In the genomic region with DNA sequence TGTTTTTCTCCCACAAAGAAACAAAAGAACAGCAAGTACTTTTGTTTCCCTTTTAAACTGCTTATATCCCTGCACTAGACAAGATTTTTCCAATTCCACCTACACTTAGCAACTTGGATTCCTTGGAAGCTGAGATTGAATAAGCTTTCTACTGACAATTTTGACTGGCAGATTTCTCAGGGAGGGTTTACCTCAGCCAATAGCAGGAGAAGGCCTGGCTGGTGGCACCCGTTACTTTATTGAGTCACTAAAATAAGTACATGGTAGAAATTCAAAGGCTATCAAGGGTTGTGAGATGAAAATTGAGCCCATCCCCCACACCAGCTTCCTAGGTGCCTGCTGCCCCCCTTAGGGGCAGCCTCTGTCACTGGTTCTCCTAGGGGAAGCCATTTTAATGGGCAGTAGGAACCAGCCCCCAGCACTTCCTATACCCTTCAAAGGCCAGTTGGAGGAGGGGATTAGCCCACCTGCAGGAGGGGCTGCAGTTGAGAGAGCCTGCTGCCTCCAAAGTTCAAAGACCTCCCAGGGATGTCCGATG, we compare ENCODE assay signal across 1 cellular context.
TF ChIP-seq lines count a peak whose summit lies in the region.

No MANE protein-coding gene starts in this region.

TF ChIP-seq in WTC11, 78 proteins besides CTCF, POLR2A, EP300 and RAD21 (continued from another document):
- TF ChIP-seq, protein P1, sequence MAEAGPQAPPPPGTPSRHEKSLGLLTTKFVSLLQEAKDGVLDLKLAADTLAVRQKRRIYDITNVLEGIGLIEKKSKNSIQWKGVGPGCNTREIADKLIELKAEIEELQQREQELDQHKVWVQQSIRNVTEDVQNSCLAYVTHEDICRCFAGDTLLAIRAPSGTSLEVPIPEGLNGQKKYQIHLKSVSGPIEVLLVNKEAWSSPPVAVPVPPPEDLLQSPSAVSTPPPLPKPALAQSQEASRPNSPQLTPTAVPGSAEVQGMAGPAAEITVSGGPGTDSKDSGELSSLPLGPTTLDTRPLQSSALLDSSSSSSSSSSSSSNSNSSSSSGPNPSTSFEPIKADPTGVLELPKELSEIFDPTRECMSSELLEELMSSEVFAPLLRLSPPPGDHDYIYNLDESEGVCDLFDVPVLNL (CRISPR knock-in tag; IDR thresholded peaks at IDR 0.05; ENCODE audit: borderline replicate concordance, low read depth), result no peak
- TF ChIP-seq GTF2I (CRISPR knock-in tag; conservative IDR thresholded peaks at IDR 0.05) (no peak), SOX15 (CRISPR knock-in tag; IDR thresholded peaks at IDR 0.05) (no peak), IRF2 (CRISPR knock-in tag; IDR thresholded peaks at IDR 0.05; ENCODE audit: borderline replicate concordance, low read depth) (no peak)
TF ChIP-seq in WTC11: peak in this region for 0.
